Comparison of ENCODE assay signal across 1 cellular context in genomic region chr4:40228497-40229365, GRCh38.
A peak's percentile ranks its signal among the peaks of the same experiment; 100 is the strongest.
TF ChIP-seq lines count a peak whose summit lies in the region.

No MANE protein-coding gene starts in this region.

TF ChIP-seq in K562, 482 proteins besides CTCF, POLR2A, EP300 and RAD21 (continued from another document):
- no peak for TF ChIP-seq MCM2 (IDR thresholded peaks at IDR 0.05; ENCODE audit: low read depth)
- TF ChIP-seq ZZZ3 (IDR thresholded peaks at IDR 0.05): no peak
- TF ChIP-seq KLF1 (tag; IDR thresholded peaks at IDR 0.05): 0 out of 2 replicates have a peak, but pooled peaks have one; percentile 30
- no peak for TF ChIP-seq ZBTB1 (CRISPR knock-in tag; IDR thresholded peaks at IDR 0.05; ENCODE audit: borderline replicate concordance, low read depth)
- no peak for TF ChIP-seq HNRNPH1 (optimal IDR thresholded peaks at IDR 0.05; ENCODE audit: low read depth, low read length)
- no peak for TF ChIP-seq MNT (conservative IDR thresholded peaks at IDR 0.05)
- no peak for TF ChIP-seq MAFG (tag; conservative IDR thresholded peaks at IDR 0.05)
- TF ChIP-seq RFX7 (CRISPR knock-in tag; IDR thresholded peaks at IDR 0.05): no peak
- TF ChIP-seq ATF7 (IDR thresholded peaks at IDR 0.05): 0 out of 2 replicates have a peak, but pooled peaks have one; percentile 12
- TF ChIP-seq KDM2B (CRISPR knock-in tag; IDR thresholded peaks at IDR 0.05): no peak
TF ChIP-seq in K562: peak in this region for 4.
